20 cellular contexts compared by ENCODE assay signal in the genomic region with DNA sequence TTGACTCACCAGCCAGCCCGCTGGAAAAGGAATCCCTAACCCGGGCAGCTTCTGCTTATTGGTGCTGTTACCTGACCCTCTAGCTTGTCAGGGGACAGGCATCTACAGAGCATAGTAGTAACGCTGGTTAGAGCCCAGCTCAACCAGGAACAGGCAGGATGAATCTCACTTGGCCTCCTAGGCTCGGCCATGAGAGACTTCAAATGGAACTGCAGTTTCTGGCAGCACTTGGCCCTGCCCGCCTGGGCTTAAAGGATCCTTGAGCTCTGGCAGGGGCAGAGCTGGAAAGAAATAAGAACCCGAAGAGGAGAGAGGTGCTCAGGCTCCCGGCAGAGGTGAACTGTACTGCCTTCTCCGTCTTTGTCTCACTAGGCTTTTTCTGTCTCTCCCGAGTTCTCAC. TPM values are rescaled to one million over a fixed set of nuclear protein-coding genes. Genes with fewer than 3 reads are reported as not detected.
DNase-seq lines count a peak whose midpoint lies in the region; ATAC-seq and TF ChIP-seq lines count a peak whose summit lies in the region.
"Had no signal": no experiment of that assay in that cellular context is flagged by ENCODE, and none has a peak within 500 bp of the region (broad histone marks: within the 10 kb centered on the region; RNA-seq: fewer than 3 reads in every experiment).

No MANE protein-coding gene starts in this region.

- H3K4me3 Mint-ChIP-seq in T-cell = peak overlapping the region in 2 of 3 donors; percentile 5 to 34

- H3K27ac ChIP-seq in right cardiac atrium (ENCODE audit: low read length) = no peak overlapping the region
- H3K27ac ChIP-seq in mammary epithelial cell (ENCODE audit: insufficient read depth, low read depth, low read length) = no peak overlapping the region
- H3K27ac ChIP-seq: 22Rv1, ascending aorta, thoracic aorta, WERI-Rb-1 had no signal

- intact Hi-C loops in right cardiac atrium (cut with DNase I) (no loop called here), mammary epithelial cell (cut with micrococcal nuclease) (no loop called here)

- peaks cover 17 to 24% (median 24%) of the 10 kb centered on the region in 3 donors for H3K4me1 Mint-ChIP-seq in T-cell

- peaks cover 60 to 83% of the 10 kb centered on the region in 2 donors for H3K27me3 Mint-ChIP-seq in T-cell

- no TSS peak for BruUV-seq in mammary epithelial cell (replicated peaks; lab: Mats Ljungman, UMichigan)

- H3K36me3 ChIP-seq in mammary epithelial cell (ENCODE audit: insufficient read depth, low read length) = no peaks in the 10 kb centered on the region
- H3K36me3 ChIP-seq: ascending aorta, thoracic aorta, WERI-Rb-1 had no signal

- H2AFZ ChIP-seq in mammary epithelial cell (ENCODE audit: low read depth, low read length) = no peak overlapping the region

- H3K27me3 ChIP-seq in right cardiac atrium (ENCODE audit: control insufficient read depth, insufficient read depth) (no peaks in the 10 kb centered on the region), mammary epithelial cell (ENCODE audit: insufficient read depth, low read length) (peaks cover 88% of the 10 kb centered on the region)
- H3K27me3 ChIP-seq: ascending aorta had no signal

- CTCF ChIA-PET in T-cell (lab: Charles Lee) = interaction anchor here in 1 of 2 donors (0.5 kb wide), 1 partner anchor 10 kb away, joined by 5 read pairs; no protein-coding TSS in a partner anchor
- CTCF ChIA-PET in mammary epithelial cell (lab: Charles Lee; ENCODE audit: low non-redundant PET) = no interaction called here

- H3K27ac Mint-ChIP-seq in T-cell = no peak overlapping the region

- no peaks in the 10 kb centered on the region for H4K20me1 ChIP-seq in mammary epithelial cell (ENCODE audit: insufficient read depth, low read length)

- ATAC-seq in T-cell (replicated peaks in 1 of 4) = no peak
- ATAC-seq in right cardiac atrium = no peak

- no peaks in the 10 kb centered on the region for H3K9me3 Mint-ChIP-seq in T-cell

- H3K9me3 ChIP-seq in right cardiac atrium (ENCODE audit: control insufficient read depth, low read length) (no peaks in the 10 kb centered on the region), mammary epithelial cell (replicated peaks; ENCODE audit: insufficient read depth, low read length) (no peaks in the 10 kb centered on the region)
- H3K9me3 ChIP-seq: ascending aorta, thoracic aorta had no signal

- DNase-seq in DMS 273 (lab: John Stamatoyannopoulos, UW; ENCODE audit: unreplicated experiment) (peak; percentile 16), DMS 273 treated with DMSO at 0.1 percent for 48 hours (lab: John Stamatoyannopoulos, UW) (no peak), GM13977 (ENCODE audit: low spot score) (peak; percentile 26), T-cell (no peak), kidney tubule cell (ENCODE audit: low spot score) (peak; percentile 38), HK-2 (ENCODE audit: unreplicated experiment) (no peak), right cardiac atrium (no peak), mammary epithelial cell (no peak)
- DNase-seq: hypothalamus, NCI-H187 treated with DMSO at 0.1 percent for 48 hours, NCI-H774, small intestine, WERI-Rb-1 had no signal

- in situ Hi-C loops in GM13977 (cut with MboI; ENCODE audit: low pct_unique_long_range_greater_than_20kb, low sequenced_read_pairs, unreplicated experiment) (loop anchor here (25.0 kb wide), 2 partner anchors 938 to 1213 kb away; partner anchors contain the start of genes TBX3 and TBX5), mammary epithelial cell (cut with MboI; ENCODE audit: low sequenced_read_pairs in 2 of 2) (loop anchor here in 1 of 2 donors (25.0 kb wide), 1 partner anchor 438 kb away; no protein-coding TSS in a partner anchor)

- no peak overlapping the region for H3K4me2 ChIP-seq in mammary epithelial cell (ENCODE audit: insufficient read depth, low read depth, low read length)

- H3K4me3 ChIP-seq in right cardiac atrium (ENCODE audit: low read length) (no peak overlapping the region), mammary epithelial cell (replicated peaks in 1 of 3; ENCODE audit: insufficient read depth in 1 of 3, low read depth in 2 of 3, low read length in 3 of 3) (no peak overlapping the region)
- H3K4me3 ChIP-seq: ascending aorta, lung, thoracic aorta had no signal

- no peaks in the 10 kb centered on the region for H3K36me3 Mint-ChIP-seq in T-cell

- H3K79me2 ChIP-seq in mammary epithelial cell (ENCODE audit: insufficient read depth, low read length) = no peaks in the 10 kb centered on the region

- POLR2A ChIA-PET in T-cell (lab: Charles Lee) = no interaction called here

- H3K4me1 ChIP-seq in right cardiac atrium (ENCODE audit: control insufficient read depth, insufficient read depth, low read length) (no peaks in the 10 kb centered on the region), mammary epithelial cell (ENCODE audit: insufficient read depth, low read length) (no peaks in the 10 kb centered on the region)
- H3K4me1 ChIP-seq: ascending aorta had no signal

- WGBS in right cardiac atrium = 2% methylated on average over 9 of the region's 9 CpGs
- WGBS in mammary epithelial cell (ENCODE audit: low coverage, missing lambda C conversion rate) = 0% methylated on average over 9 of the region's 9 CpGs

- TF ChIP-seq CTCF in GM13977 (IDR thresholded peaks at IDR 0.05; ENCODE audit: extremely low read depth, insufficient read depth, missing control alignments) = no peak
- no peak for TF ChIP-seq CTCF in mammary epithelial cell (conservative IDR thresholded peaks at IDR 0.05 in 1 of 2, IDR thresholded peaks at IDR 0.05 in 1 of 2; ENCODE audit: extremely low read depth in 1 of 2, insufficient read depth in 1 of 2, low read depth in 1 of 2, low read length in 2 of 2)

- dilution Hi-C loops in mammary epithelial cell (cut with HindIII; ENCODE audit: low sequenced_read_pairs) = loop anchor here (5.0 kb wide), 1 partner anchor 38 kb away; no protein-coding TSS in a partner anchor

- no peak overlapping the region for H3K9ac ChIP-seq in mammary epithelial cell (ENCODE audit: insufficient read depth, low read length)

RNA-seq across cellular contexts. Expression of gene LHX5, which starts 2.3 kb away (rescaled TPM):
- total RNA-seq in T-cell = not detected
- total RNA-seq in right cardiac atrium = not detected
- not detected for polyA plus RNA-seq in right cardiac atrium
- total RNA-seq in mammary epithelial cell = under 1 TPM; 0.49 to 0.67 TPM
- 0.17 TPM for polyA plus RNA-seq in mammary epithelial cell
- polyA minus RNA-seq in mammary epithelial cell = not detected
- total RNA-seq: ascending aorta, dermis microvascular lymphatic vessel endothelial cell, fibroblast of lung, lung, osteocyte, thoracic aorta had no signal
- polyA plus RNA-seq: fibroblast of lung, lung, small intestine had no signal

RNA-seq across cellular contexts. Expression of gene SDSL, which starts 51.8 kb away (rescaled TPM):
- total RNA-seq in T-cell (1 to 10 TPM in 1 of 5 donors, under 1 TPM in 3, not detected in 1; 0.19 to 2.3 (median 0.44) TPM), right cardiac atrium (1 to 10 TPM; 4.2 to 9.5 (median 5.7) TPM), mammary epithelial cell (10 to 100 TPM in 1 of 2 donors, 1 to 10 TPM in 1; 5.7 to 10.8 TPM)
- polyA plus RNA-seq in right cardiac atrium (8.0 TPM), mammary epithelial cell (6.1 TPM)
- polyA minus RNA-seq in mammary epithelial cell = 4.7 TPM

Comparison
In these comparisons a context has a peak if more than half of its experiments do, and no peak if none do; other contexts are left out.
1. DNase-seq: peak in DMS 273 (single experiment), GM13977 (single experiment) and kidney tubule cell (single experiment); none in DMS 273 treated with DMSO at 0.1 percent for 48 hours (single experiment), T-cell (0 of 34), HK-2 (single experiment), right cardiac atrium (0 of 3) and mammary epithelial cell (single experiment).